Comparison of ENCODE assay signal across 2 cellular contexts in the genomic region with DNA sequence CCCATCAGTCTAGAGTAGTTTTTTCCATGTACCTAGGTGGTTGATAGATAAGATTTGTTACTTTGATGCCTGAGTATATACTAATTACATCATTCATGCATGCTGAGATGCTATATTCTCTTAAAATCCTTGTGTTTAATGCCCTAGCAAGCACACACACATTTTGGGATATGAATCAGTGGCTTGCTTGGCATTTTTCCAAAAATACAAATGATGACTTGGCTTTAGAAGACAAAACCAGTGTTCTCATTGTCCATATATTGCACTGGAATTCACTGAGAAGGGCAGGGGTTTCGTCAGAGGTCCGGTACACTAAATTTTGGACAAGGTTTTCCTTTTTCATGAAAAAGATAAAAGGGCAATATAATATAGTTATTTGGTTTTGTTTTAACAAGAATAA.
TF ChIP-seq lines count a peak whose summit lies in the region.

No MANE protein-coding gene starts in this region.

TF ChIP-seq in HEK293, 187 proteins besides CTCF, POLR2A, EP300 and RAD21 (continued from another document):
- TF ChIP-seq, protein P1, sequence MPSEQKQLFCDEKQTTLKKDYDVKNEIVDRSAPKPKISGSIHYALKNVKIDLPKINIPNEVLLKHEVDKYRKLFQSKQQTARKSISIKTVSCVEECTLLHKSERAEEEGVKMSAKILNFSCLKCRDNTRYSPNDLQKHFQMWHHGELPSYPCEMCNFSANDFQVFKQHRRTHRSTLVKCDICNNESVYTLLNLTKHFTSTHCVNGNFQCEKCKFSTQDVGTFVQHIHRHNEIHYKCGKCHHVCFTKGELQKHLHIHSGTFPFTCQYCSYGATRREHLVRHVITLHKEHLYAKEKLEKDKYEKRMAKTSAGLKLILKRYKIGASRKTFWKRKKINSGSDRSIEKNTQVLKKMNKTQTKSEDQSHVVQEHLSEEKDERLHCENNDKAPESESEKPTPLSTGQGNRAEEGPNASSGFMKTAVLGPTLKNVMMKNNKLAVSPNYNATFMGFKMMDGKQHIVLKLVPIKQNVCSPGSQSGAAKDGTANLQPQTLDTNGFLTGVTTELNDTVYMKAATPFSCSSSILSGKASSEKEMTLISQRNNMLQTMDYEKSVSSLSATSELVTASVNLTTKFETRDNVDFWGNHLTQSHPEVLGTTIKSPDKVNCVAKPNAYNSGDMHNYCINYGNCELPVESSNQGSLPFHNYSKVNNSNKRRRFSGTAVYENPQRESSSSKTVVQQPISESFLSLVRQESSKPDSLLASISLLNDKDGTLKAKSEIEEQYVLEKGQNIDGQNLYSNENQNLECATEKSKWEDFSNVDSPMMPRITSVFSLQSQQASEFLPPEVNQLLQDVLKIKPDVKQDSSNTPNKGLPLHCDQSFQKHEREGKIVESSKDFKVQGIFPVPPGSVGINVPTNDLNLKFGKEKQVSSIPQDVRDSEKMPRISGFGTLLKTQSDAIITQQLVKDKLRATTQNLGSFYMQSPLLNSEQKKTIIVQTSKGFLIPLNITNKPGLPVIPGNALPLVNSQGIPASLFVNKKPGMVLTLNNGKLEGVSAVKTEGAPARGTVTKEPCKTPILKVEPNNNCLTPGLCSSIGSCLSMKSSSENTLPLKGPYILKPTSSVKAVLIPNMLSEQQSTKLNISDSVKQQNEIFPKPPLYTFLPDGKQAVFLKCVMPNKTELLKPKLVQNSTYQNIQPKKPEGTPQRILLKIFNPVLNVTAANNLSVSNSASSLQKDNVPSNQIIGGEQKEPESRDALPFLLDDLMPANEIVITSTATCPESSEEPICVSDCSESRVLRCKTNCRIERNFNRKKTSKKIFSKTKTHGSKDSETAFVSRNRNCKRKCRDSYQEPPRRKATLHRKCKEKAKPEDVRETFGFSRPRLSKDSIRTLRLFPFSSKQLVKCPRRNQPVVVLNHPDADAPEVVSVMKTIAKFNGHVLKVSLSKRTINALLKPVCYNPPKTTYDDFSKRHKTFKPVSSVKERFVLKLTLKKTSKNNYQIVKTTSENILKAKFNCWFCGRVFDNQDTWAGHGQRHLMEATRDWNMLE (tag by site-specific recombination; conservative IDR thresholded peaks at IDR 0.05; ENCODE audit: low read depth), result no peak

TF ChIP-seq in SK-N-SH treated with all-trans-retinoic acid at 6 μM for 48 hours, 23 proteins besides CTCF, POLR2A, EP300 and RAD21 (continued from another document):
- TF ChIP-seq ZFP30 (CRISPR knock-in tag; IDR thresholded peaks at IDR 0.05) (no peak), PPARA (CRISPR knock-in tag; IDR thresholded peaks at IDR 0.05; ENCODE audit: borderline replicate concordance) (no peak), ZNF565 (CRISPR knock-in tag; conservative IDR thresholded peaks at IDR 0.05; ENCODE audit: low read depth) (no peak)
- TF ChIP-seq, protein P2, sequence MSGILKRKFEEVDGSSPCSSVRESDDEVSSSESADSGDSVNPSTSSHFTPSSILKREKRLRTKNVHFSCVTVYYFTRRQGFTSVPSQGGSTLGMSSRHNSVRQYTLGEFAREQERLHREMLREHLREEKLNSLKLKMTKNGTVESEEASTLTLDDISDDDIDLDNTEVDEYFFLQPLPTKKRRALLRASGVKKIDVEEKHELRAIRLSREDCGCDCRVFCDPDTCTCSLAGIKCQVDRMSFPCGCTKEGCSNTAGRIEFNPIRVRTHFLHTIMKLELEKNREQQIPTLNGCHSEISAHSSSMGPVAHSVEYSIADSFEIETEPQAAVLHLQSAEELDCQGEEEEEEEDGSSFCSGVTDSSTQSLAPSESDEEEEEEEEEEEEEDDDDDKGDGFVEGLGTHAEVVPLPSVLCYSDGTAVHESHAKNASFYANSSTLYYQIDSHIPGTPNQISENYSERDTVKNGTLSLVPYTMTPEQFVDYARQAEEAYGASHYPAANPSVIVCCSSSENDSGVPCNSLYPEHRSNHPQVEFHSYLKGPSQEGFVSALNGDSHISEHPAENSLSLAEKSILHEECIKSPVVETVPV (CRISPR knock-in tag; IDR thresholded peaks at IDR 0.05), result no peak
- TF ChIP-seq, protein P3, sequence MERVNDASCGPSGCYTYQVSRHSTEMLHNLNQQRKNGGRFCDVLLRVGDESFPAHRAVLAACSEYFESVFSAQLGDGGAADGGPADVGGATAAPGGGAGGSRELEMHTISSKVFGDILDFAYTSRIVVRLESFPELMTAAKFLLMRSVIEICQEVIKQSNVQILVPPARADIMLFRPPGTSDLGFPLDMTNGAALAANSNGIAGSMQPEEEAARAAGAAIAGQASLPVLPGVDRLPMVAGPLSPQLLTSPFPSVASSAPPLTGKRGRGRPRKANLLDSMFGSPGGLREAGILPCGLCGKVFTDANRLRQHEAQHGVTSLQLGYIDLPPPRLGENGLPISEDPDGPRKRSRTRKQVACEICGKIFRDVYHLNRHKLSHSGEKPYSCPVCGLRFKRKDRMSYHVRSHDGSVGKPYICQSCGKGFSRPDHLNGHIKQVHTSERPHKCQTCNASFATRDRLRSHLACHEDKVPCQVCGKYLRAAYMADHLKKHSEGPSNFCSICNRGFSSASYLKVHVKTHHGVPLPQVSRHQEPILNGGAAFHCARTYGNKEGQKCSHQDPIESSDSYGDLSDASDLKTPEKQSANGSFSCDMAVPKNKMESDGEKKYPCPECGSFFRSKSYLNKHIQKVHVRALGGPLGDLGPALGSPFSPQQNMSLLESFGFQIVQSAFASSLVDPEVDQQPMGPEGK (CRISPR knock-in tag; IDR thresholded peaks at IDR 0.05; ENCODE audit: borderline replicate concordance), result no peak
